Comparison of ENCODE assay signal across 8 cellular contexts in the genomic region with DNA sequence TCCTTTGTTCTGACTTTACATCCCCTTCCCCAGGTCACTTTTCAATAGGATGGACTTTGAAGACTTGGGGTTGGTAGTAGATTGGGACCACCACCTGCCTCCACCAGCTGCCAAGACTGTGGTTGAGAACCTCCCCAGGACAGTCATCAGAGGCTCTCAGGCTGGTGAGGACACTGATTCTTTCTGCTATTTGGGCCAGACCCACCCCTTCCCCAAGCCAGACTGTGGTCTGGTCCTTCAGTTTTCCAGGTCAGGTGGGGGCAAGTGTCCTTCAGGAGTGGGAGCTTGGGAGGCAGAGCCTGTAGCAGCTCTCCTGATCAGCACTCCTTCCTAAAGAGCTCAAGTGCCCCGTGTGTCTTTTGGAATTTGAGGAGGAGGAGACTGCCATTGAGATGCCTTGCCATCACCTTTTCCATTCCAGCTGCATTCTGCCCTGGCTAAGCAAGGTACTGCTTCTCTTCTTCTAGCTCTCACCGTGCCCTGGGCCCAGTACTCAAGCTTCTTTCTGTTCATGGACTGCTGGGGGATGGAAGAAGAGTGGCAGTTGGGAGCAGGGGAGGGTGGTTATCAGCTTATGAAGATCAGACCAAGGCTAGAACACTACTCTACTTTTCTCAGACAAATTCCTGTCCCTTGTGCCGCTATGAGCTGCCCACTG. TPM values are rescaled to one million over a fixed set of nuclear protein-coding genes. Genes with fewer than 3 reads are reported as not detected.
DNase-seq lines count a peak whose midpoint lies in the region; ATAC-seq, FAIRE-seq and TF ChIP-seq lines count a peak whose summit lies in the region.

No MANE protein-coding gene starts in this region.

- no peak for DNase-seq in SK-N-SH
- no peak for DNase-seq in kidney
- no peak for DNase-seq in NCI-H2107 (lab: John Stamatoyannopoulos, UW)
- no peak for DNase-seq in GM13977 (ENCODE audit: low spot score)
- no peak for DNase-seq in ecto neural progenitor cell (ENCODE audit: low spot score)

- H3K4me3 ChIP-seq in SK-N-SH (ENCODE audit: low read depth in 2 of 2, low read length in 1 of 2) (peak overlapping the region; percentile 86 to 99), kidney (ENCODE audit: low read length in 2 of 2) (peak overlapping the region; percentile 84 to 98), stomach smooth muscle (ENCODE audit: low read length in 2 of 2) (peak overlapping the region; percentile 86 to 98)

- no peak for TF ChIP-seq CTCF in SK-N-SH (IDR thresholded peaks at IDR 0.05)
- TF ChIP-seq CTCF in kidney (IDR thresholded peaks at IDR 0.05; ENCODE audit: borderline replicate concordance, extremely low read depth, insufficient read depth), result no peak
- TF ChIP-seq CTCF in GM13977 (IDR thresholded peaks at IDR 0.05; ENCODE audit: extremely low read depth, insufficient read depth, missing control alignments), result no peak

- peaks cover 22% of the 10 kb centered on the region for H3K79me2 ChIP-seq in SK-N-SH (ENCODE audit: insufficient read depth)

- no peaks in the 10 kb centered on the region for H4K20me1 ChIP-seq in SK-N-SH (ENCODE audit: insufficient read depth)

- no peaks in the 10 kb centered on the region for H3K27me3 Mint-ChIP-seq in activated T-helper 17 cell treated with anti-CD3 and anti-CD28 coated beads, Interleukin-2, amount 50 U/mL, for 72 hours

- peaks cover 45% of the 10 kb centered on the region for H3K36me3 Mint-ChIP-seq in activated T-helper 17 cell treated with anti-CD3 and anti-CD28 coated beads, Interleukin-2, amount 50 U/mL, for 72 hours (ENCODE audit: low read depth)

- H3K9ac ChIP-seq in SK-N-SH (peak overlapping the region; percentile 94), kidney (ENCODE audit: low read length in 2 of 2) (peak overlapping the region; percentile 86 to 97), stomach smooth muscle (ENCODE audit: low read length in 2 of 2) (peak overlapping the region; percentile 89 to 96)

- no peak for FAIRE-seq in kidney (lab: Jason Lieb, UNC)

- peak overlapping the region in 1 of 2 experiments; percentile 79; a peak in 1 of 4 replicates for H3K27ac ChIP-seq in SK-N-SH (ENCODE audit: low read depth in 2 of 2, low read length in 1 of 2)
- H3K27ac ChIP-seq in kidney (ENCODE audit: low read depth in 2 of 2, low read length in 2 of 2), result no peak overlapping the region
- peak overlapping the region; percentile 92 for H3K27ac ChIP-seq in stomach smooth muscle (ENCODE audit: low read length)

- peaks cover 0 to 28% of the 10 kb centered on the region in 2 experiments for H3K36me3 ChIP-seq in SK-N-SH (replicated peaks in 1 of 2; ENCODE audit: control insufficient read depth in 1 of 2, insufficient read depth in 2 of 2, low read length in 1 of 2)
- H3K36me3 ChIP-seq in kidney (ENCODE audit: control insufficient read depth in 1 of 2, insufficient read depth in 2 of 2, low read length in 2 of 2), result peaks cover 2 to 24% of the 10 kb centered on the region in 2 donors
- peaks cover 9 to 17% of the 10 kb centered on the region in 2 donors for H3K36me3 ChIP-seq in stomach smooth muscle (ENCODE audit: control insufficient read depth in 2 of 2, insufficient read depth in 2 of 2, low read length in 2 of 2)

- WGBS in SK-N-SH (ENCODE audit: low lambda C conversion rate), result 56% methylated on average over 3 of the region's 3 CpGs

- in situ Hi-C loops in GM13977 (cut with MboI; ENCODE audit: low pct_unique_long_range_greater_than_20kb, low sequenced_read_pairs, unreplicated experiment), result no loop called here

- H3K9me3 ChIP-seq in SK-N-SH, result no peaks in the 10 kb centered on the region
- H3K9me3 ChIP-seq in kidney (ENCODE audit: control insufficient read depth in 1 of 2, low read length in 2 of 2), result no peaks in the 10 kb centered on the region
- H3K9me3 ChIP-seq in stomach smooth muscle (ENCODE audit: control insufficient read depth in 2 of 2, low read length in 2 of 2), result no peaks in the 10 kb centered on the region

- no peaks in the 10 kb centered on the region for H3K9me2 ChIP-seq in SK-N-SH

- CTCF ChIA-PET in SK-N-SH (lab: Yijun Ruan, JAX), result interaction anchor here (0.9 kb wide), 1 partner anchor 191 kb away, joined by 3 read pairs; no protein-coding TSS in a partner anchor

- H3K27me3 ChIP-seq in SK-N-SH (ENCODE audit: insufficient read depth) (no peaks in the 10 kb centered on the region), stomach smooth muscle (ENCODE audit: control insufficient read depth in 1 of 2, insufficient read depth in 2 of 2, low read length in 2 of 2) (no peaks in the 10 kb centered on the region)

- H3F3A ChIP-seq in SK-N-SH (replicated peaks; ENCODE audit: insufficient read depth), result no peaks in the 10 kb centered on the region

- intact Hi-C loops in kidney (cut with DNase I), result no loop called here

- ATAC-seq in SK-N-SH treated with all-trans-retinoic acid at 6 μM for 48 hours, result no peak
- no peak for ATAC-seq in activated T-helper 17 cell treated with anti-CD3 and anti-CD28 coated beads, Interleukin-2, amount 50 U/mL, for 72 hours (replicated peaks)

- peaks cover 0 to 25% of the 10 kb centered on the region in 2 experiments; a peak in 2 of 4 replicates for H3K4me1 ChIP-seq in SK-N-SH (ENCODE audit: control insufficient read depth in 1 of 2, insufficient read depth in 2 of 2, low read depth in 1 of 2, low read length in 1 of 2)
- peaks cover 44 to 50% of the 10 kb centered on the region in 2 donors for H3K4me1 ChIP-seq in kidney (ENCODE audit: control insufficient read depth in 1 of 2, insufficient read depth in 1 of 2, low read depth in 1 of 2, low read length in 2 of 2)
- H3K4me1 ChIP-seq in stomach smooth muscle (ENCODE audit: control insufficient read depth, insufficient read depth, low read length), result peaks cover 38% of the 10 kb centered on the region

- H3K4me2 ChIP-seq in SK-N-SH, result peak overlapping the region; percentile 95

- peak overlapping the region; percentile 100 for H3K27ac Mint-ChIP-seq in activated T-helper 17 cell treated with anti-CD3 and anti-CD28 coated beads, Interleukin-2, amount 50 U/mL, for 72 hours

- no peak for TF ChIP-seq EP300 in SK-N-SH (IDR thresholded peaks at IDR 0.05; ENCODE audit: borderline replicate concordance in 1 of 2, low read depth in 1 of 2, low read length in 1 of 2)

- H3K9me3 Mint-ChIP-seq in activated T-helper 17 cell treated with anti-CD3 and anti-CD28 coated beads, Interleukin-2, amount 50 U/mL, for 72 hours, result no peaks in the 10 kb centered on the region

- peak overlapping the region; percentile 100 for H3K4me3 Mint-ChIP-seq in activated T-helper 17 cell treated with anti-CD3 and anti-CD28 coated beads, Interleukin-2, amount 50 U/mL, for 72 hours

- POLR2A ChIA-PET in SK-N-SH (lab: Yijun Ruan, JAX), result interaction anchor here (1.4 to 1.6 kb wide), 2 partner anchors 8 to 15 kb away, joined by 4 to 7 read pairs; a partner anchor contains a TSS

- H2AFZ ChIP-seq in SK-N-SH (ENCODE audit: low read depth), result no peak overlapping the region

- no peak for TF ChIP-seq RAD21 in SK-N-SH (IDR thresholded peaks at IDR 0.05; ENCODE audit: low read length)

- peaks cover 15% of the 10 kb centered on the region for H3K4me1 Mint-ChIP-seq in activated T-helper 17 cell treated with anti-CD3 and anti-CD28 coated beads, Interleukin-2, amount 50 U/mL, for 72 hours

TF ChIP-seq in SK-N-SH, 30 proteins besides CTCF, POLR2A, EP300 and RAD21 (continues in another document):
- TF ChIP-seq SIN3A (IDR thresholded peaks at IDR 0.05; ENCODE audit: borderline replicate concordance, low read depth, low read length) (no peak), TEAD4 (IDR thresholded peaks at IDR 0.05; ENCODE audit: borderline replicate concordance, insufficient read depth) (no peak), GATA2 (CRISPR knock-in tag; IDR thresholded peaks at IDR 0.05) (no peak), FOXJ3 (CRISPR knock-in tag; IDR thresholded peaks at IDR 0.05) (no peak), SMC3 (IDR thresholded peaks at IDR 0.05; ENCODE audit: low read depth, low read length) (no peak)

TF ChIP-seq in SK-N-SH treated with all-trans-retinoic acid at 6 μM for 48 hours, 23 proteins besides CTCF, POLR2A, EP300 and RAD21:
- no peak for TF ChIP-seq PPARA (CRISPR knock-in tag; IDR thresholded peaks at IDR 0.05; ENCODE audit: borderline replicate concordance)

RNA-seq across cellular contexts. Expression of a gene that starts 1.1 kb away (rescaled TPM):
- 312 and 353 TPM in 2 replicates for polyA plus RNA-seq in SK-N-SH (2012; rRNA removed)
- polyA plus RNA-seq in SK-N-SH (2012; cell fraction: cytosol; rRNA removed), result 256 and 277 TPM in 2 replicates
- polyA plus RNA-seq in SK-N-SH (2012; cell fraction: nucleus; rRNA removed), result 222 and 297 TPM in 2 replicates
- 100 to 1,000 TPM; 116 to 156 TPM for total RNA-seq in activated T-helper 17 cell treated with anti-CD3 and anti-CD28 coated beads, Interleukin-2, amount 50 U/mL, for 72 hours
- total RNA-seq in kidney, result 89.9 TPM
- 407 TPM for polyA plus RNA-seq in kidney (ENCODE audit: insufficient read depth, low read depth, low replicate concordance)

RNA-seq across cellular contexts. Expression of a gene that starts 5.9 kb away (rescaled TPM):
- 20.2 TPM in 2 replicates for polyA plus RNA-seq in SK-N-SH (2012; rRNA removed)
- polyA plus RNA-seq in SK-N-SH (2012; cell fraction: cytosol; rRNA removed), result 9.5 and 13.1 TPM in 2 replicates
- polyA plus RNA-seq in SK-N-SH (2012; cell fraction: nucleus; rRNA removed), result 43.3 and 53.0 TPM in 2 replicates
- 1 to 10 TPM; 3.3 to 3.7 TPM for total RNA-seq in activated T-helper 17 cell treated with anti-CD3 and anti-CD28 coated beads, Interleukin-2, amount 50 U/mL, for 72 hours
- total RNA-seq in kidney, result 23.1 TPM
- 61.2 TPM for polyA plus RNA-seq in kidney (ENCODE audit: insufficient read depth, low read depth, low replicate concordance)

RNA-seq across cellular contexts. Expression of a gene that starts 12.4 kb away (rescaled TPM):
- polyA plus RNA-seq in SK-N-SH (2012; rRNA removed), result 9.8 and 12.0 TPM in 2 replicates
- 7.2 and 10.5 TPM in 2 replicates for polyA plus RNA-seq in SK-N-SH (2012; cell fraction: cytosol; rRNA removed)
- polyA plus RNA-seq in SK-N-SH (2012; cell fraction: nucleus; rRNA removed), result 1.8 and 5.7 TPM in 2 replicates
- total RNA-seq in activated T-helper 17 cell treated with anti-CD3 and anti-CD28 coated beads, Interleukin-2, amount 50 U/mL, for 72 hours, result 10 to 100 TPM; 36.8 to 51.2 TPM
- 46.0 TPM for total RNA-seq in kidney
- polyA plus RNA-seq in kidney (ENCODE audit: insufficient read depth, low read depth, low replicate concordance), result 145 TPM

RNA-seq across cellular contexts. Expression of a gene that starts 15.3 kb away (rescaled TPM):
- polyA plus RNA-seq in SK-N-SH (2012; rRNA removed), result 14.5 and 24.3 TPM in 2 replicates
- polyA plus RNA-seq in SK-N-SH (2012; cell fraction: cytosol; rRNA removed), result 9.1 and 11.2 TPM in 2 replicates
- 32.6 and 53.9 TPM in 2 replicates for polyA plus RNA-seq in SK-N-SH (2012; cell fraction: nucleus; rRNA removed)
- 10 to 100 TPM; 21.6 to 32.5 TPM for total RNA-seq in activated T-helper 17 cell treated with anti-CD3 and anti-CD28 coated beads, Interleukin-2, amount 50 U/mL, for 72 hours
- 34.5 TPM for total RNA-seq in kidney
- polyA plus RNA-seq in kidney (ENCODE audit: insufficient read depth, low read depth, low replicate concordance), result 37.6 TPM

RNA-seq across cellular contexts. Expression of a gene that starts 19.2 kb away (rescaled TPM):
- polyA plus RNA-seq in SK-N-SH (2012; rRNA removed), result 0.72 and 1.3 TPM in 2 replicates
- 1.1 and 1.5 TPM in 2 replicates for polyA plus RNA-seq in SK-N-SH (2012; cell fraction: cytosol; rRNA removed)
- polyA plus RNA-seq in SK-N-SH (2012; cell fraction: nucleus; rRNA removed), result 0.52 and 0.87 TPM in 2 replicates
- 100 to 1,000 TPM; 103 to 124 TPM for total RNA-seq in activated T-helper 17 cell treated with anti-CD3 and anti-CD28 coated beads, Interleukin-2, amount 50 U/mL, for 72 hours
- total RNA-seq in kidney, result 196 TPM
- 604 TPM for polyA plus RNA-seq in kidney (ENCODE audit: insufficient read depth, low read depth, low replicate concordance)
